ENCODE assay signal across 1 cellular context in the genomic region with DNA sequence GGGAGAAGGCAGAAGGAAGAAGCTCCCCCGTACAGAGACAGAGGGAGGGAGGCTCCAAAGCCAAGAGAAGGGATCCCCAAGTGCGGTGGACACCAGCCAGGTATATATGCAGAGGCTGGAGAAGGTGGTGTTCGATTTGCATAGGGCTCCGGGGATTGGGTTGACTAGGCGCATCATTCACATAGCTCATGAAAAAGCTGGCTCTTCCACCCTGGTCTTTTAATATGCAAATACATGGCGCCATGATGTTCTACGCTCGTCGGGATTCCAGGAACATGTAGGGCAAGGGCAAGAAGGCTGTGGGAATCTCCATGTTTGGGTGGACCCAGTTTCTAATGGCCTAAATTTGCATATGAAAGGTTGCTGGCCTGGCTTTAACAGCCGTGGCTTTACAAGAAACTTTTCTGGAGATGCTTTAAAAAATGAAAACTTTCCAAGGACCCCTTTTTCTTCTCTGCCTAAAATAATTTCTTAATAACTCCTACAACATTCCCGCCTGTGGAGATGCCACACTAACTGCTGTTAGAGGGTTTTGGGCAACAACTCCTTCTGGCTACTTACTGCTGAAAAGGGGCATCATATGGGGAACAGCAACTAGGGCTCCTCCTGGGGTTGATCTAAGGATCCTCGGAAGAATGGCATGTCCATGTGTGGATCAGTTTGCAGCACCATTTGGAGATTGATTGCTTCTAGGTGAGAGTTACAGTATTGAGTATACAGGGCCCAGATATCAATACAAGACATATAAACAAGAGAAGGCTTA.
TF ChIP-seq lines count a peak whose summit lies in the region.

No MANE protein-coding gene starts in this region.

TF ChIP-seq in H1, 55 proteins besides CTCF, POLR2A, EP300 and RAD21 (continued from another document):
- no peak for TF ChIP-seq JUN (IDR thresholded peaks at IDR 0.05; ENCODE audit: low read depth, low read length)
- no peak for TF ChIP-seq CHD1 (IDR thresholded peaks at IDR 0.05; ENCODE audit: low read depth, low read length)
- TF ChIP-seq EGR1 (IDR thresholded peaks at IDR 0.05; ENCODE audit: borderline replicate concordance, low read depth, low read length): no peak
- no peak for TF ChIP-seq EZH2 (IDR thresholded peaks at IDR 0.05; ENCODE audit: low read depth, low read length, severe bottlenecking)
- no peak for TF ChIP-seq BRCA1 (IDR thresholded peaks at IDR 0.05; ENCODE audit: low read depth, low read length)
- TF ChIP-seq, protein P1, sequence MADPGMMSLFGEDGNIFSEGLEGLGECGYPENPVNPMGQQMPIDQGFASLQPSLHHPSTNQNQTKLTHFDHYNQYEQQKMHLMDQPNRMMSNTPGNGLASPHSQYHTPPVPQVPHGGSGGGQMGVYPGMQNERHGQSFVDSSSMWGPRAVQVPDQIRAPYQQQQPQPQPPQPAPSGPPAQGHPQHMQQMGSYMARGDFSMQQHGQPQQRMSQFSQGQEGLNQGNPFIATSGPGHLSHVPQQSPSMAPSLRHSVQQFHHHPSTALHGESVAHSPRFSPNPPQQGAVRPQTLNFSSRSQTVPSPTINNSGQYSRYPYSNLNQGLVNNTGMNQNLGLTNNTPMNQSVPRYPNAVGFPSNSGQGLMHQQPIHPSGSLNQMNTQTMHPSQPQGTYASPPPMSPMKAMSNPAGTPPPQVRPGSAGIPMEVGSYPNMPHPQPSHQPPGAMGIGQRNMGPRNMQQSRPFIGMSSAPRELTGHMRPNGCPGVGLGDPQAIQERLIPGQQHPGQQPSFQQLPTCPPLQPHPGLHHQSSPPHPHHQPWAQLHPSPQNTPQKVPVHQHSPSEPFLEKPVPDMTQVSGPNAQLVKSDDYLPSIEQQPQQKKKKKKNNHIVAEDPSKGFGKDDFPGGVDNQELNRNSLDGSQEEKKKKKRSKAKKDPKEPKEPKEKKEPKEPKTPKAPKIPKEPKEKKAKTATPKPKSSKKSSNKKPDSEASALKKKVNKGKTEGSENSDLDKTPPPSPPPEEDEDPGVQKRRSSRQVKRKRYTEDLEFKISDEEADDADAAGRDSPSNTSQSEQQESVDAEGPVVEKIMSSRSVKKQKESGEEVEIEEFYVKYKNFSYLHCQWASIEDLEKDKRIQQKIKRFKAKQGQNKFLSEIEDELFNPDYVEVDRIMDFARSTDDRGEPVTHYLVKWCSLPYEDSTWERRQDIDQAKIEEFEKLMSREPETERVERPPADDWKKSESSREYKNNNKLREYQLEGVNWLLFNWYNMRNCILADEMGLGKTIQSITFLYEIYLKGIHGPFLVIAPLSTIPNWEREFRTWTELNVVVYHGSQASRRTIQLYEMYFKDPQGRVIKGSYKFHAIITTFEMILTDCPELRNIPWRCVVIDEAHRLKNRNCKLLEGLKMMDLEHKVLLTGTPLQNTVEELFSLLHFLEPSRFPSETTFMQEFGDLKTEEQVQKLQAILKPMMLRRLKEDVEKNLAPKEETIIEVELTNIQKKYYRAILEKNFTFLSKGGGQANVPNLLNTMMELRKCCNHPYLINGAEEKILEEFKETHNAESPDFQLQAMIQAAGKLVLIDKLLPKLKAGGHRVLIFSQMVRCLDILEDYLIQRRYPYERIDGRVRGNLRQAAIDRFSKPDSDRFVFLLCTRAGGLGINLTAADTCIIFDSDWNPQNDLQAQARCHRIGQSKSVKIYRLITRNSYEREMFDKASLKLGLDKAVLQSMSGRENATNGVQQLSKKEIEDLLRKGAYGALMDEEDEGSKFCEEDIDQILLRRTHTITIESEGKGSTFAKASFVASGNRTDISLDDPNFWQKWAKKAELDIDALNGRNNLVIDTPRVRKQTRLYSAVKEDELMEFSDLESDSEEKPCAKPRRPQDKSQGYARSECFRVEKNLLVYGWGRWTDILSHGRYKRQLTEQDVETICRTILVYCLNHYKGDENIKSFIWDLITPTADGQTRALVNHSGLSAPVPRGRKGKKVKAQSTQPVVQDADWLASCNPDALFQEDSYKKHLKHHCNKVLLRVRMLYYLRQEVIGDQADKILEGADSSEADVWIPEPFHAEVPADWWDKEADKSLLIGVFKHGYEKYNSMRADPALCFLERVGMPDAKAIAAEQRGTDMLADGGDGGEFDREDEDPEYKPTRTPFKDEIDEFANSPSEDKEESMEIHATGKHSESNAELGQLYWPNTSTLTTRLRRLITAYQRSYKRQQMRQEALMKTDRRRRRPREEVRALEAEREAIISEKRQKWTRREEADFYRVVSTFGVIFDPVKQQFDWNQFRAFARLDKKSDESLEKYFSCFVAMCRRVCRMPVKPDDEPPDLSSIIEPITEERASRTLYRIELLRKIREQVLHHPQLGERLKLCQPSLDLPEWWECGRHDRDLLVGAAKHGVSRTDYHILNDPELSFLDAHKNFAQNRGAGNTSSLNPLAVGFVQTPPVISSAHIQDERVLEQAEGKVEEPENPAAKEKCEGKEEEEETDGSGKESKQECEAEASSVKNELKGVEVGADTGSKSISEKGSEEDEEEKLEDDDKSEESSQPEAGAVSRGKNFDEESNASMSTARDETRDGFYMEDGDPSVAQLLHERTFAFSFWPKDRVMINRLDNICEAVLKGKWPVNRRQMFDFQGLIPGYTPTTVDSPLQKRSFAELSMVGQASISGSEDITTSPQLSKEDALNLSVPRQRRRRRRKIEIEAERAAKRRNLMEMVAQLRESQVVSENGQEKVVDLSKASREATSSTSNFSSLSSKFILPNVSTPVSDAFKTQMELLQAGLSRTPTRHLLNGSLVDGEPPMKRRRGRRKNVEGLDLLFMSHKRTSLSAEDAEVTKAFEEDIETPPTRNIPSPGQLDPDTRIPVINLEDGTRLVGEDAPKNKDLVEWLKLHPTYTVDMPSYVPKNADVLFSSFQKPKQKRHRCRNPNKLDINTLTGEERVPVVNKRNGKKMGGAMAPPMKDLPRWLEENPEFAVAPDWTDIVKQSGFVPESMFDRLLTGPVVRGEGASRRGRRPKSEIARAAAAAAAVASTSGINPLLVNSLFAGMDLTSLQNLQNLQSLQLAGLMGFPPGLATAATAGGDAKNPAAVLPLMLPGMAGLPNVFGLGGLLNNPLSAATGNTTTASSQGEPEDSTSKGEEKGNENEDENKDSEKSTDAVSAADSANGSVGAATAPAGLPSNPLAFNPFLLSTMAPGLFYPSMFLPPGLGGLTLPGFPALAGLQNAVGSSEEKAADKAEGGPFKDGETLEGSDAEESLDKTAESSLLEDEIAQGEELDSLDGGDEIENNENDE (IDR thresholded peaks at IDR 0.05; ENCODE audit: insufficient replicate concordance, low read length): peak; percentile 33
- TF ChIP-seq JUND (IDR thresholded peaks at IDR 0.05; ENCODE audit: low read length): no peak
- no peak for TF ChIP-seq SIX5 (IDR thresholded peaks at IDR 0.05; ENCODE audit: low read depth, low read length)
- no peak for TF ChIP-seq CBX8 (IDR thresholded peaks at IDR 0.05; ENCODE audit: borderline replicate concordance, low read depth, low read length)
- no peak for TF ChIP-seq GABPA (IDR thresholded peaks at IDR 0.05; ENCODE audit: borderline replicate concordance, insufficient read depth, low read length)
- TF ChIP-seq FOSL1 (IDR thresholded peaks at IDR 0.05; ENCODE audit: insufficient read depth, low read depth, low read length): no peak
- no peak for TF ChIP-seq RNF2 (IDR thresholded peaks at IDR 0.05; ENCODE audit: borderline replicate concordance, low read depth, low read length, missing control alignments, poor library complexity, severe bottlenecking)
- TF ChIP-seq TAF7 (optimal IDR thresholded peaks at IDR 0.05; ENCODE audit: borderline replicate concordance, low read depth, low read length): no peak
- TF ChIP-seq TAF1 (IDR thresholded peaks at IDR 0.05; ENCODE audit: low read depth, low read length): peak; percentile 66
- no peak for TF ChIP-seq BACH1 (IDR thresholded peaks at IDR 0.05; ENCODE audit: low read length)
- no peak for TF ChIP-seq PHF8 (conservative IDR thresholded peaks at IDR 0.05; ENCODE audit: low read depth, low read length)
- TF ChIP-seq SP4 (IDR thresholded peaks at IDR 0.05; ENCODE audit: low read length): no peak
